ENCODE assay signal across 1 cellular context in genomic region chr10:78953124-78954008, GRCh38.
A peak's percentile ranks its signal among the peaks of the same experiment; 100 is the strongest.
TF ChIP-seq lines count a peak whose summit lies in the region.

No MANE protein-coding gene starts in this region.

TF ChIP-seq in K562, 482 proteins besides CTCF, POLR2A, EP300 and RAD21 (continued from another document and continues in another):
- TF ChIP-seq RREB1 (CRISPR knock-in tag; IDR thresholded peaks at IDR 0.05) (0 out of 2 replicates have a peak, but pooled peaks have one; percentile 11), ZNF12 (CRISPR knock-in tag; IDR thresholded peaks at IDR 0.05) (peak; percentile 92), NR2F6 (CRISPR knock-in tag; IDR thresholded peaks at IDR 0.05) (no peak), ZBTB2 (IDR thresholded peaks at IDR 0.05) (no peak), KDM2B (CRISPR knock-in tag; IDR thresholded peaks at IDR 0.05) (no peak), PTRF (tag; IDR thresholded peaks at IDR 0.05) (no peak), KLF16 (IDR thresholded peaks at IDR 0.05) (peak; percentile 61; the same call in 1 of the 2 replicates), KAT7 (CRISPR knock-in tag; IDR thresholded peaks at IDR 0.05; ENCODE audit: borderline replicate concordance) (no peak), ZNF239 (CRISPR knock-in tag; IDR thresholded peaks at IDR 0.05) (no peak), FOXA1 (IDR thresholded peaks at IDR 0.05; ENCODE audit: borderline replicate concordance) (no peak), ZNF316 (IDR thresholded peaks at IDR 0.05) (no peak), GATAD2A (IDR thresholded peaks at IDR 0.05) (no peak), CHD1 (IDR thresholded peaks at IDR 0.05; ENCODE audit: low read length) (no peak), MAZ (CRISPR knock-in tag; conservative IDR thresholded peaks at IDR 0.05 in 1 of 2, IDR thresholded peaks at IDR 0.05 in 1 of 2) (0 out of 4 replicates have a peak, but pooled peaks of 1 of the 2 experiments have one; percentile 58), CREBBP (IDR thresholded peaks at IDR 0.05; ENCODE audit: low read depth, low read length) (no peak), AFF4 (CRISPR knock-in tag; IDR thresholded peaks at IDR 0.05) (no peak), ZNF407 (IDR thresholded peaks at IDR 0.05; ENCODE audit: low read depth) (no peak), KDM4B (IDR thresholded peaks at IDR 0.05; ENCODE audit: borderline replicate concordance in 2 of 2, low read depth in 1 of 2) (peak in 1 of 2 experiments; percentile 67; a peak in 1 of 4 replicates), GABPB1 (CRISPR knock-in tag; IDR thresholded peaks at IDR 0.05) (0 out of 2 replicates have a peak, but pooled peaks have one; percentile 50), HNRNPLL (IDR thresholded peaks at IDR 0.05; ENCODE audit: low read depth, low read length, poor library complexity, severe bottlenecking) (no peak), CBFA2T3 (IDR thresholded peaks at IDR 0.05) (peak; percentile 34; the same call in 1 of the 2 replicates), ZNF639 (CRISPR knock-in tag; conservative IDR thresholded peaks at IDR 0.05 in 1 of 2, IDR thresholded peaks at IDR 0.05 in 1 of 2) (peak in 1 of 2 experiments; percentile 55; a peak in 1 of 4 replicates), NR2C2 (CRISPR knock-in tag; IDR thresholded peaks at IDR 0.05) (no peak), NR2C2 (tag; IDR thresholded peaks at IDR 0.05) (peak; percentile 50; the same call in 1 of the 2 replicates), ZNF431 (CRISPR knock-in tag; IDR thresholded peaks at IDR 0.05) (no peak), NR3C1 (CRISPR knock-in tag; IDR thresholded peaks at IDR 0.05) (no peak), BMI1 (IDR thresholded peaks at IDR 0.05; ENCODE audit: low read length) (no peak), ZNF347 (CRISPR knock-in tag; IDR thresholded peaks at IDR 0.05; ENCODE audit: low read depth) (no peak), CC2D1A (IDR thresholded peaks at IDR 0.05) (no peak), SETDB1 (IDR thresholded peaks at IDR 0.05; ENCODE audit: low read length) (no peak), ZBTB8A (IDR thresholded peaks at IDR 0.05; ENCODE audit: partially characterized antibody) (no peak)
- TF ChIP-seq, protein P1, sequence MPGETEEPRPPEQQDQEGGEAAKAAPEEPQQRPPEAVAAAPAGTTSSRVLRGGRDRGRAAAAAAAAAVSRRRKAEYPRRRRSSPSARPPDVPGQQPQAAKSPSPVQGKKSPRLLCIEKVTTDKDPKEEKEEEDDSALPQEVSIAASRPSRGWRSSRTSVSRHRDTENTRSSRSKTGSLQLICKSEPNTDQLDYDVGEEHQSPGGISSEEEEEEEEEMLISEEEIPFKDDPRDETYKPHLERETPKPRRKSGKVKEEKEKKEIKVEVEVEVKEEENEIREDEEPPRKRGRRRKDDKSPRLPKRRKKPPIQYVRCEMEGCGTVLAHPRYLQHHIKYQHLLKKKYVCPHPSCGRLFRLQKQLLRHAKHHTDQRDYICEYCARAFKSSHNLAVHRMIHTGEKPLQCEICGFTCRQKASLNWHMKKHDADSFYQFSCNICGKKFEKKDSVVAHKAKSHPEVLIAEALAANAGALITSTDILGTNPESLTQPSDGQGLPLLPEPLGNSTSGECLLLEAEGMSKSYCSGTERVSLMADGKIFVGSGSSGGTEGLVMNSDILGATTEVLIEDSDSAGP (CRISPR knock-in tag; IDR thresholded peaks at IDR 0.05): no peak
- TF ChIP-seq, protein P2, sequence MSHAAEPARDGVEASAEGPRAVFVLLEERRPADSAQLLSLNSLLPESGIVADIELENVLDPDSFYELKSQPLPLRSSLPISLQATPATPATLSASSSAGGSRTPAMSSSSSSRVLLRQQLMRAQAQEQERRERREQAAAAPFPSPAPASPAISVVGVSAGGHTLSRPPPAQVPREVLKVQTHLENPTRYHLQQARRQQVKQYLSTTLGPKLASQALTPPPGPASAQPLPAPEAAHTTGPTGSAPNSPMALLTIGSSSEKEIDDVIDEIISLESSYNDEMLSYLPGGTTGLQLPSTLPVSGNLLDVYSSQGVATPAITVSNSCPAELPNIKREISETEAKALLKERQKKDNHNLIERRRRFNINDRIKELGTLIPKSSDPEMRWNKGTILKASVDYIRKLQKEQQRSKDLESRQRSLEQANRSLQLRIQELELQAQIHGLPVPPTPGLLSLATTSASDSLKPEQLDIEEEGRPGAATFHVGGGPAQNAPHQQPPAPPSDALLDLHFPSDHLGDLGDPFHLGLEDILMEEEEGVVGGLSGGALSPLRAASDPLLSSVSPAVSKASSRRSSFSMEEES (CRISPR knock-in tag; IDR thresholded peaks at IDR 0.05): no peak
